ENCODE assay signal across 1 cellular context in genomic region chr2:196967126-196967525, GRCh38.
TF ChIP-seq lines count a peak whose summit lies in the region.

No MANE protein-coding gene starts in this region.

TF ChIP-seq in H1, 55 proteins besides CTCF, POLR2A, EP300 and RAD21 (continued from another document):
- TF ChIP-seq CHD7 (IDR thresholded peaks at IDR 0.05; ENCODE audit: insufficient replicate concordance, low read length) (no peak), NANOG (IDR thresholded peaks at IDR 0.05; ENCODE audit: insufficient read depth, low read depth, low read length, poor library complexity, severe bottlenecking) (no peak), GTF2F1 (IDR thresholded peaks at IDR 0.05; ENCODE audit: borderline replicate concordance, low read depth, low read length) (no peak), KDM1A (IDR thresholded peaks at IDR 0.05; ENCODE audit: borderline replicate concordance, low read length) (no peak), RFX5 (IDR thresholded peaks at IDR 0.05; ENCODE audit: borderline replicate concordance, low read depth, low read length) (no peak), ZNF274 (IDR thresholded peaks at IDR 0.05; ENCODE audit: borderline replicate concordance, extremely low read depth, low read length) (no peak), KDM5A (IDR thresholded peaks at IDR 0.05; ENCODE audit: low read length) (no peak), ASH2L (IDR thresholded peaks at IDR 0.05; ENCODE audit: low read length) (no peak), EGR1 (IDR thresholded peaks at IDR 0.05; ENCODE audit: borderline replicate concordance, low read depth, low read length) (no peak), CBX8 (IDR thresholded peaks at IDR 0.05; ENCODE audit: borderline replicate concordance, low read depth, low read length) (no peak)
